ENCODE assay signal across 1 cellular context in genomic region chr10:44952779-44953231, GRCh38.
TF ChIP-seq lines count a peak whose summit lies in the region.

No MANE protein-coding gene starts in this region.

TF ChIP-seq in WTC11, 78 proteins besides CTCF, POLR2A, EP300 and RAD21 (continued from another document):
- TF ChIP-seq USF2 (CRISPR knock-in tag; IDR thresholded peaks at IDR 0.05) (no peak), USF1 (CRISPR knock-in tag; IDR thresholded peaks at IDR 0.05) (no peak), ZNF532 (CRISPR knock-in tag; IDR thresholded peaks at IDR 0.05; ENCODE audit: borderline replicate concordance) (no peak), AR (CRISPR knock-in tag; IDR thresholded peaks at IDR 0.05) (no peak), ZNF281 (CRISPR knock-in tag; IDR thresholded peaks at IDR 0.05) (no peak), ZSCAN18 (CRISPR knock-in tag; IDR thresholded peaks at IDR 0.05) (no peak)
